24 cellular contexts compared by ENCODE assay signal in the genomic region with DNA sequence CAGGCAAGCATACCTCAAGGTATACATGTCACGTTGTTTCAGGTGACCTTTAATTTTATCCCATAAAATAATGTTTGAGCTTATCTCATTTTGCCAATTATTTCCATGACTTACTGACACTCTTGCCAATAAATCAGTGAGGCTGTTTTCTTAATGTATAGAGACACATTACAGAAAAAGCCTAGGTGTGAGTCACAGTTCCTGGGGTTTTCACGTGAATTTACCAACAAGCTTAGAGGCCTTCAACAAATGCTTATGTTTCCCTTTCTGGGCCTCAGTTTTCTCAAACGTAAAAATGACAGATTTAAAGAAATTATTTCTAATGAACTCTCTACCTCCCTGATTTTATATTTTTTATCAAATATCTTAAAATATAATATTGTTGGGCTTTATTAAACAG.
DNase-seq lines count a peak whose midpoint lies in the region; ATAC-seq and TF ChIP-seq lines count a peak whose summit lies in the region.
"Had no signal": no experiment of that assay in that cellular context is flagged by ENCODE, and none has a peak within 500 bp of the region (broad histone marks: within the 10 kb centered on the region; RNA-seq: fewer than 3 reads in every experiment).

No MANE protein-coding gene starts in this region.

- H2BK120ac ChIP-seq in mesenchymal stem cell (ENCODE audit: low read depth, low read length): no peak overlapping the region

- no peak overlapping the region for H2AFZ ChIP-seq in mesenchymal stem cell (ENCODE audit: low read depth, low read length)
- H2AFZ ChIP-seq: GM23338 had no signal

- H3K36me3 ChIP-seq in breast epithelium (no peaks in the 10 kb centered on the region), RWPE2 (ENCODE audit: low read depth) (no peaks in the 10 kb centered on the region), mesenchymal stem cell (ENCODE audit: control insufficient read depth in 1 of 2, insufficient read depth in 2 of 2, low read depth in 1 of 2, low read length in 2 of 2) (no peaks in the 10 kb centered on the region)
- H3K36me3 ChIP-seq: BE2C; BLaER1 treated with 17β-estradiol and CSF1 and Interleukin-3, amounts not matched to agents 10 nM and 100 nM had no signal

- no peaks in the 10 kb centered on the region for H3K27me3 ChIP-seq in breast epithelium
- no peaks in the 10 kb centered on the region for H3K27me3 ChIP-seq in RWPE2 (ENCODE audit: insufficient read depth, poor library complexity, severe bottlenecking)
- no peaks in the 10 kb centered on the region for H3K27me3 ChIP-seq in mesenchymal stem cell (ENCODE audit: control insufficient read depth in 1 of 2, insufficient read depth in 1 of 2, low read length in 2 of 2)
- H3K27me3 ChIP-seq: BE2C; BLaER1 treated with 17β-estradiol and CSF1 and Interleukin-3, amounts not matched to agents 10 nM and 100 nM had no signal

- H3K4ac ChIP-seq in mesenchymal stem cell (ENCODE audit: low read depth in 1 of 2, low read length in 2 of 2): no peak overlapping the region

- H3K9me3 Mint-ChIP-seq in MCF 10A (ENCODE audit: unreplicated experiment): no peaks in the 10 kb centered on the region

- WGBS in mesenchymal stem cell: 0% methylated on average over 1 of the region's 3 CpGs

- POLR2A ChIA-PET in MCF 10A (lab: Yijun Ruan, JAX): interaction anchor here (0.6 to 1.3 kb wide), 2 partner anchors 37 to 880 kb away, joined by 3 read pairs; no protein-coding TSS in a partner anchor

- no peak overlapping the region for H4K8ac ChIP-seq in mesenchymal stem cell (ENCODE audit: low read length)

- no peaks in the 10 kb centered on the region for H3K4me1 ChIP-seq in breast epithelium
- H3K4me1 ChIP-seq in RWPE2 (ENCODE audit: insufficient read depth, poor library complexity, severe bottlenecking): peaks cover 22% of the 10 kb centered on the region
- H3K4me1 ChIP-seq in mesenchymal stem cell (ENCODE audit: control insufficient read depth, insufficient read depth, low read depth, low read length): peaks cover 2% of the 10 kb centered on the region
- H3K4me1 ChIP-seq: A549, BE2C had no signal

- peaks cover 10% of the 10 kb centered on the region for H3K4me1 Mint-ChIP-seq in MCF 10A (ENCODE audit: insufficient read depth, unreplicated experiment)
- H3K4me1 Mint-ChIP-seq: CD14-positive monocyte; CD8-positive, alpha-beta memory T cell; GM23338; H9 had no signal

- peak; percentile 56 for DNase-seq in MCF 10A (ENCODE audit: unreplicated experiment)
- no peak for DNase-seq in breast epithelium (ENCODE audit: low spot score in 2 of 2)
- no peak for DNase-seq in RWPE2 (ENCODE audit: low spot score)
- DNase-seq in fibroblast of mammary gland (ENCODE audit: low read depth): peak; percentile 6
- DNase-seq in mesenchymal stem cell: peak; percentile 18
- no peak for DNase-seq in HPDE6-E6E7 (ENCODE audit: extremely low spot score)
- DNase-seq in omental fat pad (ENCODE audit: low spot score): no peak
- DNase-seq in activated CD4-positive, CD25-positive, alpha-beta regulatory T cell (lab: John Stamatoyannopoulos, UW): no peak
- DNase-seq: ACHN; AML-193; BE2C; CD4-positive, alpha-beta T cell; CD8-positive, alpha-beta memory T cell; DMS 273 treated with DMSO at 0.1 percent for 48 hours; DMS79; EL; GF-D8; H9 had no signal

- ATAC-seq in RWPE2 (ENCODE audit: low read depth) (peak; percentile 61; the same call in 1 of the 3 replicates), omental fat pad (ENCODE audit: low FRiP score) (no peak)
- ATAC-seq: A549, HCT116 had no signal

- CTCF ChIA-PET in MCF 10A (lab: Yijun Ruan, JAX): interaction anchor here (0.5 to 1.4 kb wide), 4 partner anchors 10 to 1240 kb away, joined by 3 read pairs; no protein-coding TSS in a partner anchor

- no peak overlapping the region for H2BK15ac ChIP-seq in mesenchymal stem cell (ENCODE audit: low read depth, poor library complexity, severe bottlenecking)

- H2BK5ac ChIP-seq in mesenchymal stem cell (ENCODE audit: low read depth, low read length, poor library complexity, severe bottlenecking): no peak overlapping the region

- TF ChIP-seq POLR2A in breast epithelium (IDR thresholded peaks at IDR 0.05): no peak

- no TSS peak for BruUV-seq in MCF 10A (replicated peaks; lab: Mats Ljungman, UMichigan)

- H3K23ac ChIP-seq in mesenchymal stem cell (ENCODE audit: low read length in 2 of 2): no peak overlapping the region

- H3K27me3 Mint-ChIP-seq in MCF 10A (ENCODE audit: insufficient read depth, unreplicated experiment): no peaks in the 10 kb centered on the region
- H3K27me3 Mint-ChIP-seq: CD4-positive, alpha-beta T cell; CD8-positive, alpha-beta memory T cell had no signal

- H3K18ac ChIP-seq in mesenchymal stem cell (ENCODE audit: low read depth in 1 of 2, low read length in 2 of 2): no peak overlapping the region

- no peak overlapping the region for H2BK12ac ChIP-seq in mesenchymal stem cell (ENCODE audit: low read length in 2 of 2)

- H3K4me3 ChIP-seq in breast epithelium (no peak overlapping the region), RWPE2 (ENCODE audit: severe bottlenecking) (no peak overlapping the region), fibroblast of mammary gland (ENCODE audit: control insufficient read depth, low read depth, low read length) (no peak overlapping the region), mesenchymal stem cell (ENCODE audit: insufficient read depth in 1 of 2, low read depth in 1 of 2, low read length in 2 of 2) (no peak overlapping the region)
- H3K4me3 ChIP-seq: A549; BLaER1 treated with 17β-estradiol and CSF1 and Interleukin-3, amounts not matched to agents 10 nM and 100 nM; GM23338 had no signal

- no peaks in the 10 kb centered on the region for H3K9me3 ChIP-seq in breast epithelium
- no peaks in the 10 kb centered on the region for H3K9me3 ChIP-seq in RWPE2 (ENCODE audit: severe bottlenecking)
- no peaks in the 10 kb centered on the region for H3K9me3 ChIP-seq in mesenchymal stem cell (ENCODE audit: control insufficient read depth, low read length)
- H3K9me3 ChIP-seq: A549, BE2C had no signal

- TF ChIP-seq CTCF in MCF 10A (IDR thresholded peaks at IDR 0.05; ENCODE audit: unreplicated experiment) (no peak), breast epithelium (IDR thresholded peaks at IDR 0.05) (no peak), RWPE2 (IDR thresholded peaks at IDR 0.05; ENCODE audit: poor library complexity, severe bottlenecking) (no peak), fibroblast of mammary gland (conservative IDR thresholded peaks at IDR 0.05; ENCODE audit: control insufficient read depth, insufficient read depth, low read depth, low read length) (no peak), omental fat pad (IDR thresholded peaks at IDR 0.05) (no peak)

- no peak overlapping the region for H3K4me3 Mint-ChIP-seq in MCF 10A (ENCODE audit: unreplicated experiment)
- H3K4me3 Mint-ChIP-seq: CD14-positive monocyte; CD4-positive, alpha-beta T cell; CD8-positive, alpha-beta memory T cell; GM23338; H9 had no signal

- no peaks in the 10 kb centered on the region for H3K36me3 Mint-ChIP-seq in MCF 10A (ENCODE audit: insufficient read depth, unreplicated experiment)
- H3K36me3 Mint-ChIP-seq: CD14-positive monocyte; CD8-positive, alpha-beta memory T cell had no signal

- no peak overlapping the region for H4K91ac ChIP-seq in mesenchymal stem cell (ENCODE audit: low read length)

- H3K4me2 ChIP-seq in mesenchymal stem cell (ENCODE audit: low read length, poor library complexity, severe bottlenecking): no peak overlapping the region
- H3K4me2 ChIP-seq: A549, GM23338 had no signal

- H3K27ac Mint-ChIP-seq in MCF 10A (ENCODE audit: low read depth, unreplicated experiment): no peak overlapping the region
- H3K27ac Mint-ChIP-seq: CD14-positive monocyte; CD4-positive, alpha-beta T cell; CD8-positive, alpha-beta memory T cell; GM23338; H9 had no signal

- H3K14ac ChIP-seq in mesenchymal stem cell (ENCODE audit: low read length in 2 of 2): no peak overlapping the region

- H3K27ac ChIP-seq in breast epithelium (no peak overlapping the region), RWPE2 (ENCODE audit: poor library complexity, severe bottlenecking) (no peak overlapping the region), mesenchymal stem cell (ENCODE audit: low read length, poor library complexity, severe bottlenecking) (no peak overlapping the region)
- H3K27ac ChIP-seq: 22Rv1; A549; BLaER1 treated with 17β-estradiol and CSF1 and Interleukin-3, amounts not matched to agents 10 nM and 100 nM had no signal

- H3K79me1 ChIP-seq in mesenchymal stem cell (replicated peaks; ENCODE audit: low read length, poor library complexity, severe bottlenecking): no peaks in the 10 kb centered on the region

- H2AK5ac ChIP-seq in mesenchymal stem cell (ENCODE audit: low read length, severe bottlenecking): no peak overlapping the region

- intact Hi-C loops in MCF 10A (cut with micrococcal nuclease) (loop anchor here (1.0 to 5.0 kb wide), 5 partner anchors 570 to 1018 kb away; no protein-coding TSS in a partner anchor), breast epithelium (cut with DNase I; ENCODE audit: low total_unique reads) (loop anchor here (10.0 kb wide), 1 partner anchor 1426 kb away; no protein-coding TSS in a partner anchor)

- H3K9ac ChIP-seq in mesenchymal stem cell (ENCODE audit: low read length): no peak overlapping the region
- H3K9ac ChIP-seq: BLaER1 treated with 17β-estradiol and CSF1 and Interleukin-3, amounts not matched to agents 10 nM and 100 nM had no signal

Comparison
In these comparisons a context has a peak if more than half of its experiments do, and no peak if none do; other contexts are left out.
1. DNase-seq: peak in MCF 10A (single experiment), fibroblast of mammary gland (single experiment) and mesenchymal stem cell (single experiment); none in breast epithelium (0 of 2), RWPE2 (single experiment), HPDE6-E6E7 (single experiment), omental fat pad (single experiment) and activated CD4-positive, CD25-positive, alpha-beta regulatory T cell (0 of 4).